In genomic region chr3:125126323-125126722, GRCh38 we compare ENCODE assay signal across 19 cellular contexts.
DNase-seq lines count a peak whose midpoint lies in the region; ATAC-seq and TF ChIP-seq lines count a peak whose summit lies in the region.
"Had no signal": no experiment of that assay in that cellular context is flagged by ENCODE, and none has a peak within 500 bp of the region (broad histone marks: within the 10 kb centered on the region; RNA-seq: fewer than 3 reads in every experiment).

No MANE protein-coding gene starts in this region.

- H3K27ac Mint-ChIP-seq in T-helper 2 cell treated with Interferon-gamma antibody and Interleukin-4, amounts not matched to agents 5 μg/mL and 100 μg/mL, for 36 hours, result peak overlapping the region; percentile 74
- H3K27ac Mint-ChIP-seq in activated CD8-positive, alpha-beta T cell treated with anti-CD3 and anti-CD28 coated beads, Interleukin-2, amount 10 ng/mL, durations not matched to agents 7 days and 5 days, result peak overlapping the region; percentile 40
- H3K27ac Mint-ChIP-seq: activated CD4-positive, alpha-beta T cell treated with anti-CD3 and anti-CD28 coated beads, Interleukin-2, amount 10 ng/mL, durations not matched to agents 7 days and 5 days; type B pancreatic cell had no signal

- POLR2A ChIA-PET in activated CD8-positive, alpha-beta T cell treated with anti-CD3 and anti-CD28 coated beads, Interleukin-2, amount 10 ng/mL, durations not matched to agents 7 days and 5 days (lab: Charles Lee), result interaction anchor here (0.9 to 1.2 kb wide), 2 partner anchors 74 to 77 kb away, joined by 3 to 4 read pairs; no protein-coding TSS in a partner anchor

- 74% methylated on average over 2 of the region's 2 CpGs for WGBS in hepatocyte (ENCODE audit: low lambda C conversion rate, missing lambda C conversion rate)
- 62% methylated on average over 2 of the region's 2 CpGs for WGBS in smooth muscle cell (ENCODE audit: low lambda C conversion rate)

- peaks cover 47% of the 10 kb centered on the region for H3K4me1 Mint-ChIP-seq in T-helper 2 cell treated with Interferon-gamma antibody and Interleukin-4, amounts not matched to agents 5 μg/mL and 100 μg/mL, for 36 hours (ENCODE audit: low read depth)
- H3K4me1 Mint-ChIP-seq in activated CD8-positive, alpha-beta T cell treated with anti-CD3 and anti-CD28 coated beads, Interleukin-2, amount 10 ng/mL, durations not matched to agents 7 days and 5 days (ENCODE audit: low read depth), result peaks cover 77% of the 10 kb centered on the region

- DNase-seq in T-helper 2 cell treated with Interferon-gamma antibody and Interleukin-4, amounts not matched to agents 5 μg/mL and 100 μg/mL, for 36 hours (ENCODE audit: low spot score), result no peak
- DNase-seq in T-helper 2 cell (no peak), hepatocyte (ENCODE audit: low spot score) (no peak), smooth muscle cell (lab: John Stamatoyannopoulos, UW; ENCODE audit: unreplicated experiment) (no peak), DMS79 treated with DMSO at 0.1 percent for 48 hours (lab: John Stamatoyannopoulos, UW) (no peak)
- no peak for DNase-seq in activated CD8-positive, alpha-beta T cell treated with anti-CD3 and anti-CD28 coated beads, Interleukin-2, amount 10 ng/mL, durations not matched to agents 7 days and 5 days
- no peak for DNase-seq in activated effector memory CD4-positive, alpha-beta T cell treated with anti-CD3 and anti-CD28 coated beads, Interleukin-2, amount 50 U/mL, for 16 hours
- DNase-seq: 8988T; NCI-H1694 treated with DMSO at 0.1 percent for 48 hours; NCI-H748 treated with DMSO at 0.1 percent for 48 hours; SHP77; small intestine; stimulated activated CD4-positive, alpha-beta T cell treated with anti-CD3 and anti-CD28 coated beads, Interleukin-2, amount 100 ng/mL, for 48 hours had no signal

- no peak overlapping the region for H2AFZ ChIP-seq in hepatocyte
- H2AFZ ChIP-seq in smooth muscle cell (ENCODE audit: low read depth), result no peak overlapping the region

- H3K9me3 ChIP-seq in hepatocyte (ENCODE audit: low read depth), result no peaks in the 10 kb centered on the region
- no peaks in the 10 kb centered on the region for H3K9me3 ChIP-seq in smooth muscle cell (replicated peaks; ENCODE audit: low read depth)

- no peaks in the 10 kb centered on the region for H3K9me3 Mint-ChIP-seq in T-helper 2 cell treated with Interferon-gamma antibody and Interleukin-4, amounts not matched to agents 5 μg/mL and 100 μg/mL, for 36 hours
- no peaks in the 10 kb centered on the region for H3K9me3 Mint-ChIP-seq in activated CD8-positive, alpha-beta T cell treated with anti-CD3 and anti-CD28 coated beads, Interleukin-2, amount 10 ng/mL, durations not matched to agents 7 days and 5 days (ENCODE audit: insufficient read depth)
- H3K9me3 Mint-ChIP-seq: activated CD4-positive, alpha-beta T cell treated with anti-CD3 and anti-CD28 coated beads, Interleukin-2, amount 10 ng/mL, durations not matched to agents 7 days and 5 days; stimulated activated naive CD8-positive, alpha-beta T cell treated with anti-CD3 and anti-CD28 coated beads, Interleukin-15, amount 100 ng/mL, for 72 hours; type B pancreatic cell had no signal

- no peak overlapping the region for H3K4me3 ChIP-seq in hepatocyte
- H3K4me3 ChIP-seq in smooth muscle cell, result no peak overlapping the region
- H3K4me3 ChIP-seq: BLaER1 had no signal

- H3K9ac ChIP-seq in smooth muscle cell (ENCODE audit: low read depth), result peak overlapping the region; percentile 90
- H3K9ac ChIP-seq: BLaER1 had no signal

- H3K27me3 Mint-ChIP-seq in T-helper 2 cell treated with Interferon-gamma antibody and Interleukin-4, amounts not matched to agents 5 μg/mL and 100 μg/mL, for 36 hours (ENCODE audit: low read depth), result peaks cover 33% of the 10 kb centered on the region
- H3K27me3 Mint-ChIP-seq in activated CD8-positive, alpha-beta T cell treated with anti-CD3 and anti-CD28 coated beads, Interleukin-2, amount 10 ng/mL, durations not matched to agents 7 days and 5 days (ENCODE audit: low read depth), result no peaks in the 10 kb centered on the region
- H3K27me3 Mint-ChIP-seq: stimulated activated naive CD8-positive, alpha-beta T cell treated with anti-CD3 and anti-CD28 coated beads, Interleukin-15, amount 100 ng/mL, for 72 hours had no signal

- H3K36me3 Mint-ChIP-seq in T-helper 2 cell treated with Interferon-gamma antibody and Interleukin-4, amounts not matched to agents 5 μg/mL and 100 μg/mL, for 36 hours (ENCODE audit: low read depth), result no peaks in the 10 kb centered on the region
- H3K36me3 Mint-ChIP-seq in activated CD8-positive, alpha-beta T cell treated with anti-CD3 and anti-CD28 coated beads, Interleukin-2, amount 10 ng/mL, durations not matched to agents 7 days and 5 days (ENCODE audit: low read depth), result peaks cover 9% of the 10 kb centered on the region

- H4K20me1 ChIP-seq in hepatocyte (ENCODE audit: insufficient read depth, poor library complexity, severe bottlenecking), result no peaks in the 10 kb centered on the region
- no peaks in the 10 kb centered on the region for H4K20me1 ChIP-seq in smooth muscle cell (ENCODE audit: low read depth)
- H4K20me1 ChIP-seq: BLaER1 had no signal

- H3F3A ChIP-seq in smooth muscle cell (ENCODE audit: low read depth), result peaks cover 52% of the 10 kb centered on the region

- peak overlapping the region; percentile 49 for H3K4me3 Mint-ChIP-seq in T-helper 2 cell treated with Interferon-gamma antibody and Interleukin-4, amounts not matched to agents 5 μg/mL and 100 μg/mL, for 36 hours
- no peak overlapping the region for H3K4me3 Mint-ChIP-seq in activated CD8-positive, alpha-beta T cell treated with anti-CD3 and anti-CD28 coated beads, Interleukin-2, amount 10 ng/mL, durations not matched to agents 7 days and 5 days
- H3K4me3 Mint-ChIP-seq: activated CD4-positive, alpha-beta T cell treated with anti-CD3 and anti-CD28 coated beads, Interleukin-2, amount 10 ng/mL, durations not matched to agents 7 days and 5 days; stimulated activated naive CD8-positive, alpha-beta T cell treated with anti-CD3 and anti-CD28 coated beads, Interleukin-15, amount 100 ng/mL, for 72 hours; type B pancreatic cell had no signal

- H3K36me3 ChIP-seq in hepatocyte (replicated peaks; ENCODE audit: insufficient read depth, low read depth), result no peaks in the 10 kb centered on the region
- H3K36me3 ChIP-seq in smooth muscle cell (ENCODE audit: low read depth), result no peaks in the 10 kb centered on the region
- H3K36me3 ChIP-seq: BLaER1 had no signal

- peak overlapping the region; percentile 73 for H3K27ac ChIP-seq in hepatocyte
- H3K27ac ChIP-seq in smooth muscle cell (ENCODE audit: low read depth), result peak overlapping the region; percentile 99
- H3K27ac ChIP-seq: BLaER1 had no signal

- no peak for TF ChIP-seq CTCF in hepatocyte (IDR thresholded peaks at IDR 0.05; ENCODE audit: poor library complexity)
- TF ChIP-seq CTCF in smooth muscle cell (IDR thresholded peaks at IDR 0.05; ENCODE audit: borderline replicate concordance, insufficient read depth, poor library complexity, severe bottlenecking), result no peak

- H3K4me2 ChIP-seq in hepatocyte, result no peak overlapping the region
- H3K4me2 ChIP-seq in smooth muscle cell, result peak overlapping the region; percentile 58
- H3K4me2 ChIP-seq: BLaER1 had no signal

- CTCF ChIA-PET in activated CD8-positive, alpha-beta T cell treated with anti-CD3 and anti-CD28 coated beads, Interleukin-2, amount 10 ng/mL, durations not matched to agents 7 days and 5 days (lab: Charles Lee), result interaction anchor here (0.6 to 1.7 kb wide), 6 partner anchors 10 to 560 kb away, joined by 3 to 6 read pairs (median 3); no protein-coding TSS in a partner anchor

- no peaks in the 10 kb centered on the region for H3K27me3 ChIP-seq in hepatocyte
- H3K27me3 ChIP-seq in smooth muscle cell (ENCODE audit: low read depth), result no peaks in the 10 kb centered on the region
- H3K27me3 ChIP-seq: BLaER1 had no signal

- H3K79me2 ChIP-seq in hepatocyte (no peaks in the 10 kb centered on the region), smooth muscle cell (ENCODE audit: low read depth) (peaks cover 9% of the 10 kb centered on the region)

- H3K4me1 ChIP-seq in hepatocyte (ENCODE audit: insufficient read depth), result peaks cover 20% of the 10 kb centered on the region
- peaks cover 65% of the 10 kb centered on the region for H3K4me1 ChIP-seq in smooth muscle cell (ENCODE audit: low read depth)

- H3K9me2 ChIP-seq in hepatocyte (replicated peaks; ENCODE audit: insufficient read depth), result no peaks in the 10 kb centered on the region

- ATAC-seq in activated CD8-positive, alpha-beta T cell treated with anti-CD3 and anti-CD28 coated beads, Interleukin-2, amount 10 ng/mL, durations not matched to agents 7 days and 5 days, result no peak
- no peak for ATAC-seq in GM21367 (IDR thresholded peaks at IDR 0.05; ENCODE audit: unreplicated experiment)
- ATAC-seq: left lobe of liver had no signal
